In the genomic region with DNA sequence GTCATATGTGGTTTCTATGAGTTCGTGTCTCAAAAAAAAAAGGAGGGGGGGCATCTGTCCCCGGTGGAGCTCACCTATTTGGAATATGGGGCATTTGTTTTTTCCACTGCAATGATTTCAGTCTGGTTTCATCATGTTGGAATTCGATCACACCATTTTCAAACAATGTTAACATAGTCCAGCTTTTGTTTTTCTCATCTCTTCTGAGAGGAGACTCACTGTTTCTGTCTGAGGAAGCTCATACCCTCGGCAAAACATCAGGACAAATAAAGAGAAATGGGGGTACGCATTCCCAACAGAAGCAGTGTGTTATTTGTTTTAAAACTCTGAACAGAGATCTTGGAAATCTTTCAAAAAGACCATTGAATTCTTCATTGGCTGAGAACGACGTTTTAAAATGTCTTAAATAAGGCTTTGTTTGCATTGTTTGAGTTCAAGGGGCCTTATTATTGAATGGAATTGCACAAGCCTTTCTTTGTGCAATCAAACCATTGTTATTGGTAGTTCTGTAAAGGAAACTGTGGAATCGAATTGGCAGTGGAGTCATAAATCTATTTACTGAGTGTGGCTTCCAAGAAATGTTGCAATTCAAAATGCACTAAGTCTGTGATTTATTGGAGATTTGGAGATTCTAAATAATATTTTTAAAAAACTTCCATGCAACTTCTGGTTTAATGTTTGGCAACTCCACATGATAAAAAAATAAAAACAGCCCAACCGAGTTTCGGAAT, we compare ENCODE assay signal across 10 cellular contexts.
A peak's percentile ranks its signal among the peaks of the same experiment; 100 is the strongest.
DNase-seq lines count a peak whose midpoint lies in the region; ATAC-seq, FAIRE-seq and TF ChIP-seq lines count a peak whose summit lies in the region.
"Had no signal": no experiment of that assay in that cellular context is flagged by ENCODE, and none has a peak within 500 bp of the region (broad histone marks: within the 10 kb centered on the region; RNA-seq: fewer than 3 reads in every experiment).

No MANE protein-coding gene starts in this region.

- CTCF ChIA-PET in A549 (lab: Yijun Ruan, JAX): interaction anchor here (0.6 to 1.8 kb wide), 7 partner anchors 9 to 150 kb away, joined by 3 to 6 read pairs (median 4); no protein-coding TSS in a partner anchor

- peak overlapping the region; percentile 16; the same call in 2 of the 3 replicates for H3K4me3 ChIP-seq in A549
- H3K4me3 ChIP-seq in dorsolateral prefrontal cortex: peak overlapping the region in 36 of 59 donors; percentile 0 to 51 (median 20)
- peak overlapping the region in 1 of 2 donors; percentile 11 for H3K4me3 ChIP-seq in muscle layer of duodenum (ENCODE audit: low read depth in 1 of 2, low read length in 2 of 2)

- DNase-seq in A549 (ENCODE audit: low read depth in 1 of 2, low spot score in 1 of 2) (peak in 1 of 2 experiments; percentile 66), NCI-H2029 (lab: John Stamatoyannopoulos, UW) (peak; percentile 1), dorsolateral prefrontal cortex (no peak), omental fat pad (ENCODE audit: low spot score) (no peak), NCI-H510A treated with DMSO at 0.1 percent for 48 hours (lab: John Stamatoyannopoulos, UW) (no peak), COLO668 (lab: John Stamatoyannopoulos, UW; ENCODE audit: unreplicated experiment) (no peak)
- no peak for DNase-seq in stimulated activated CD4-positive, alpha-beta T cell treated with anti-CD3 and anti-CD28 coated beads, Interleukin-1b, Interleukin-23, amount 100 ng/mL, for 48 hours
- DNase-seq: DND-41, SW 1271 had no signal

- 9% methylated on average over 10 of the region's 10 CpGs for WGBS in A549 (ENCODE audit: missing lambda C conversion rate)

- H3K27ac ChIP-seq in A549 (peak overlapping the region; percentile 70 to 89), dorsolateral prefrontal cortex (peak overlapping the region; percentile 20 to 91 (median 78)), muscle layer of duodenum (ENCODE audit: low read length) (peak overlapping the region; percentile 49)

- intact Hi-C loops in dorsolateral prefrontal cortex (cut with DNase I): loop anchor here in 1 of 2 donors (2.0 kb wide), 1 partner anchor 45 kb away; no protein-coding TSS in a partner anchor

- no peak for TF ChIP-seq POLR2A in A549 (IDR thresholded peaks at IDR 0.05; ENCODE audit: low read length)

- peaks cover 28 to 34% of the 10 kb centered on the region in 2 donors for H3K36me3 ChIP-seq in muscle layer of duodenum (ENCODE audit: control insufficient read depth in 1 of 2, insufficient read depth in 2 of 2, low read length in 2 of 2)

- peak; percentile 69 to 70 for ATAC-seq in A549
- no peak for ATAC-seq in omental fat pad (ENCODE audit: low FRiP score)

- POLR2A ChIA-PET in A549 (lab: Yijun Ruan, JAX): interaction anchor here (0.7 to 2.3 kb wide), 5 partner anchors 18 to 1100 kb away, joined by 3 to 9 read pairs (median 5); no protein-coding TSS in a partner anchor

- TF ChIP-seq CTCF in A549 (IDR thresholded peaks at IDR 0.05) (no peak), dorsolateral prefrontal cortex (IDR thresholded peaks at IDR 0.05 in 54 of 56, conservative IDR thresholded peaks at IDR 0.05 in 2 of 56; ENCODE audit: low read depth in 1 of 56, partially characterized antibody in 56 of 56) (peak in 1 of 56 donors; percentile 21), omental fat pad (IDR thresholded peaks at IDR 0.05) (no peak)

- peak overlapping the region; percentile 72 for H3K4me2 ChIP-seq in A549

- H3K9me3 ChIP-seq in A549 (no peaks in the 10 kb centered on the region), muscle layer of duodenum (ENCODE audit: control insufficient read depth in 1 of 2, low read length in 2 of 2) (no peaks in the 10 kb centered on the region)

- H3K27me3 ChIP-seq in dorsolateral prefrontal cortex (no peaks in the 10 kb centered on the region), muscle layer of duodenum (ENCODE audit: low read depth, low read length) (no peaks in the 10 kb centered on the region)

- FAIRE-seq in A549 (lab: Jason Lieb, UNC): no peak

- H3K4me1 ChIP-seq in A549 (peaks cover 47% of the 10 kb centered on the region), muscle layer of duodenum (ENCODE audit: control insufficient read depth in 1 of 2, insufficient read depth in 2 of 2, low read length in 2 of 2) (peaks cover 0 to 6% of the 10 kb centered on the region in 2 donors)

- peak; percentile 73 to 91; a peak in 3 of 5 replicates for TF ChIP-seq EP300 in A549 (IDR thresholded peaks at IDR 0.05)

- TF ChIP-seq RAD21 in A549 (conservative IDR thresholded peaks at IDR 0.05 in 1 of 2, IDR thresholded peaks at IDR 0.05 in 1 of 2): peak in 1 of 2 experiments; percentile 31; a peak in 2 of 5 replicates

TF ChIP-seq in A549, 52 proteins besides CTCF, POLR2A, EP300 and RAD21:
- peak; percentile 72; the same call in 1 of the 2 replicates for TF ChIP-seq JUNB (IDR thresholded peaks at IDR 0.05)
- peak; percentile 97 to 99 for TF ChIP-seq CEBPB (IDR thresholded peaks at IDR 0.05)
- no peak for TF ChIP-seq REST (IDR thresholded peaks at IDR 0.05)
- TF ChIP-seq FOSL2 (IDR thresholded peaks at IDR 0.05): 0 out of 2 replicates have a peak, but pooled peaks have one; percentile 25
- no peak; the same call in 1 of the 2 replicates for TF ChIP-seq FOSL2 (CRISPR knock-in tag; IDR thresholded peaks at IDR 0.05)
- no peak for TF ChIP-seq CHD4 (IDR thresholded peaks at IDR 0.05; ENCODE audit: borderline replicate concordance)
- peak; percentile 87 to 94 for TF ChIP-seq JUN (IDR thresholded peaks at IDR 0.05)
- peak; percentile 97 for TF ChIP-seq HES2 (IDR thresholded peaks at IDR 0.05)
- TF ChIP-seq, protein P1, sequence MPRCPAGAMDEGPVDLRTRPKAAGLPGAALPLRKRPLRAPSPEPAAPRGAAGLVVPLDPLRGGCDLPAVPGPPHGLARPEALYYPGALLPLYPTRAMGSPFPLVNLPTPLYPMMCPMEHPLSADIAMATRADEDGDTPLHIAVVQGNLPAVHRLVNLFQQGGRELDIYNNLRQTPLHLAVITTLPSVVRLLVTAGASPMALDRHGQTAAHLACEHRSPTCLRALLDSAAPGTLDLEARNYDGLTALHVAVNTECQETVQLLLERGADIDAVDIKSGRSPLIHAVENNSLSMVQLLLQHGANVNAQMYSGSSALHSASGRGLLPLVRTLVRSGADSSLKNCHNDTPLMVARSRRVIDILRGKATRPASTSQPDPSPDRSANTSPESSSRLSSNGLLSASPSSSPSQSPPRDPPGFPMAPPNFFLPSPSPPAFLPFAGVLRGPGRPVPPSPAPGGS (IDR thresholded peaks at IDR 0.05): peak; percentile 89; the same call in 2 of the 3 replicates
- TF ChIP-seq GATA3 (IDR thresholded peaks at IDR 0.05; ENCODE audit: borderline replicate concordance): peak; percentile 79
- TF ChIP-seq NFE2L2 (conservative IDR thresholded peaks at IDR 0.05; ENCODE audit: low read length): no peak
TF ChIP-seq in A549: peak in this region for 7.
